ENCODE assay signal across 1 cellular context in genomic region chr13:47480121-47480520, GRCh38.
TF ChIP-seq lines count a peak whose summit lies in the region.

No MANE protein-coding gene starts in this region.

TF ChIP-seq in SK-N-SH treated with all-trans-retinoic acid at 6 μM for 48 hours, 23 proteins besides CTCF, POLR2A, EP300 and RAD21 (continued from another document):
- TF ChIP-seq, protein P1, sequence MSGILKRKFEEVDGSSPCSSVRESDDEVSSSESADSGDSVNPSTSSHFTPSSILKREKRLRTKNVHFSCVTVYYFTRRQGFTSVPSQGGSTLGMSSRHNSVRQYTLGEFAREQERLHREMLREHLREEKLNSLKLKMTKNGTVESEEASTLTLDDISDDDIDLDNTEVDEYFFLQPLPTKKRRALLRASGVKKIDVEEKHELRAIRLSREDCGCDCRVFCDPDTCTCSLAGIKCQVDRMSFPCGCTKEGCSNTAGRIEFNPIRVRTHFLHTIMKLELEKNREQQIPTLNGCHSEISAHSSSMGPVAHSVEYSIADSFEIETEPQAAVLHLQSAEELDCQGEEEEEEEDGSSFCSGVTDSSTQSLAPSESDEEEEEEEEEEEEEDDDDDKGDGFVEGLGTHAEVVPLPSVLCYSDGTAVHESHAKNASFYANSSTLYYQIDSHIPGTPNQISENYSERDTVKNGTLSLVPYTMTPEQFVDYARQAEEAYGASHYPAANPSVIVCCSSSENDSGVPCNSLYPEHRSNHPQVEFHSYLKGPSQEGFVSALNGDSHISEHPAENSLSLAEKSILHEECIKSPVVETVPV (CRISPR knock-in tag; IDR thresholded peaks at IDR 0.05): no peak
- no peak for TF ChIP-seq OSR1 (CRISPR knock-in tag; IDR thresholded peaks at IDR 0.05)
- no peak for TF ChIP-seq ZFP3 (CRISPR knock-in tag; IDR thresholded peaks at IDR 0.05)
- TF ChIP-seq ZNF8 (CRISPR knock-in tag; IDR thresholded peaks at IDR 0.05): no peak
- TF ChIP-seq ZNF70 (CRISPR knock-in tag; IDR thresholded peaks at IDR 0.05): no peak
- no peak for TF ChIP-seq TCF4 (CRISPR knock-in tag; IDR thresholded peaks at IDR 0.05; ENCODE audit: borderline replicate concordance)
TF ChIP-seq in SK-N-SH treated with all-trans-retinoic acid at 6 μM for 48 hours: peak in this region for 0.
